8 cellular contexts compared by ENCODE assay signal in the genomic region with DNA sequence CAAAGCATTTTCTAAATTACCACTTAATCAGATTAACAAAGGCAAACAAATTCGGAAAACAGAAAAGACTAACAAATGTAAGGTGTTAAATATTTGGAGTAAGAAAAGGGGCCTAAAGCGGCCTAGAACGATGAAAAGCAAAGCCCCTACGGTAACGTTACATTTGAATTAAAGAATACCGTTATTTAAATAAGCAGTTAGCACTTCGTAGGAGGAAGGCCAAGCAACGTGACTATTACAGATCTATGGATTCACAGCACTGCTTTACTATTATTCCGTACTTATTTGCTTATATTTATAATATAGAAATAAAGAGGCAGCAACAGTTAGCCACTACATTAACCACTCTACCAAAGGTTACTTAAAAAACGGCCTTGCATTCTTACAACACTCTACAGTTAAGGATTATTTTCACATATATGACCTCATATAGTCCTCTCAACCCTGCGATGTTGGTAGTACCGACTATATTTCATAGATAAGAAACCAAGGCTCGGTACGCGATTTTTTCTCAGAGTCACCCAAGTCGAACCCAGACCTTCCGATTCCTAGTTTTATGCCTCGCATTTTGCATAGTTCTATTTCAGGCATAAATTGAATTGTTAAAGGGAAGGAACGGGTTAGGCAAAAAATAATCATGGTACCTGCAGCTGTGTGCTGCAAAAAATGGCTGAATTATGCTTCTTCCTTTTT. TPM values are rescaled to one million over a fixed set of nuclear protein-coding genes. Genes with fewer than 3 reads are reported as not detected.
DNase-seq lines count a peak whose midpoint lies in the region; ATAC-seq and TF ChIP-seq lines count a peak whose summit lies in the region.

No MANE protein-coding gene starts in this region.

- peaks cover 33% of the 10 kb centered on the region for H3K4me1 Mint-ChIP-seq in activated T-cell treated with anti-CD3 and anti-CD28 coated beads, Interleukin-2, amount 50 U/mL, for 24 hours (ENCODE audit: low read depth)

- H3K27me3 Mint-ChIP-seq in activated T-cell treated with anti-CD3 and anti-CD28 coated beads, Interleukin-2, amount 50 U/mL, for 24 hours: peaks cover 26% of the 10 kb centered on the region

- H3K9me3 ChIP-seq in OCI-LY7 (ENCODE audit: low read length) (no peaks in the 10 kb centered on the region), muscle layer of duodenum (ENCODE audit: control insufficient read depth in 1 of 2, low read length in 2 of 2) (no peaks in the 10 kb centered on the region)

- POLR2A ChIA-PET in OCI-LY7 (lab: Charles Lee): interaction anchor here (1.3 to 2.3 kb wide), 3 partner anchors 24 to 103 kb away, joined by 3 to 8 read pairs (median 4); partner anchors contain the start of gene EIF2S3

- H3K27me3 ChIP-seq in dorsolateral prefrontal cortex (peaks cover 0 to 32% (median 4%) of the 10 kb centered on the region in 45 donors), muscle layer of duodenum (ENCODE audit: low read depth, low read length) (no peaks in the 10 kb centered on the region)

- H3K4me3 ChIP-seq in OCI-LY7 (ENCODE audit: low read depth, low read length, poor library complexity, severe bottlenecking) (peak overlapping the region; percentile 94), dorsolateral prefrontal cortex (peak overlapping the region; percentile 48 to 85 (median 74)), muscle layer of duodenum (ENCODE audit: low read depth in 1 of 2, low read length in 2 of 2) (peak overlapping the region; percentile 73 to 86)

- peak overlapping the region; percentile 81 for H3K27ac Mint-ChIP-seq in activated T-cell treated with anti-CD3 and anti-CD28 coated beads, Interleukin-2, amount 50 U/mL, for 24 hours

- peaks cover 59% of the 10 kb centered on the region for H3K79me2 ChIP-seq in OCI-LY7 (ENCODE audit: insufficient read depth, low read depth, low read length)

- H3K9me3 Mint-ChIP-seq in activated T-cell treated with anti-CD3 and anti-CD28 coated beads, Interleukin-2, amount 50 U/mL, for 24 hours: no peaks in the 10 kb centered on the region

- no peaks in the 10 kb centered on the region for H3K9me2 ChIP-seq in OCI-LY7 (ENCODE audit: insufficient read depth, low read length)

- no peak overlapping the region for H2AFZ ChIP-seq in OCI-LY7 (ENCODE audit: low read length)

- no peak for TF ChIP-seq CTCF in OCI-LY7 (conservative IDR thresholded peaks at IDR 0.05; ENCODE audit: low read length)
- TF ChIP-seq CTCF in dorsolateral prefrontal cortex (IDR thresholded peaks at IDR 0.05 in 54 of 56, conservative IDR thresholded peaks at IDR 0.05 in 2 of 56; ENCODE audit: low read depth in 1 of 56, partially characterized antibody in 56 of 56): no peak

- BruUV-seq in OCI-LY7 (replicated peaks; lab: Mats Ljungman, UMichigan): TSS peak; percentile 74

- ATAC-seq in GM21515 (IDR thresholded peaks at IDR 0.05; ENCODE audit: unreplicated experiment): no peak

- peak overlapping the region; percentile 85 for H3K4me2 ChIP-seq in OCI-LY7 (ENCODE audit: low read length)

- no peak for DNase-seq in activated T-cell treated with anti-CD3 and anti-CD28 coated beads, Interleukin-2, amount 50 U/mL, for 24 hours
- DNase-seq in activated T-cell treated with anti-CD3 and anti-CD28 coated beads for 4 hours (no peak), OCI-LY7 (ENCODE audit: low spot score) (peak; percentile 42), dorsolateral prefrontal cortex (no peak), ecto neural progenitor cell (ENCODE audit: low spot score) (no peak), islet precursor cell (no peak)

- peaks cover 24% of the 10 kb centered on the region for H3K36me3 Mint-ChIP-seq in activated T-cell treated with anti-CD3 and anti-CD28 coated beads, Interleukin-2, amount 50 U/mL, for 24 hours (ENCODE audit: low read depth)

- H3K4me3 Mint-ChIP-seq in activated T-cell treated with anti-CD3 and anti-CD28 coated beads, Interleukin-2, amount 50 U/mL, for 24 hours: peak overlapping the region; percentile 81

- peaks cover 14% of the 10 kb centered on the region; the same call in 1 of the 2 replicates for H4K20me1 ChIP-seq in OCI-LY7 (ENCODE audit: insufficient read depth, low read length)

- H3K27ac ChIP-seq in OCI-LY7 (ENCODE audit: low read depth, low read length, poor library complexity, severe bottlenecking) (peak overlapping the region; percentile 78), dorsolateral prefrontal cortex (peak overlapping the region in 47 of 59 donors; percentile 21 to 95 (median 86)), muscle layer of duodenum (ENCODE audit: low read length) (peak overlapping the region; percentile 69)

- peaks cover 37% of the 10 kb centered on the region for H3K36me3 ChIP-seq in OCI-LY7 (ENCODE audit: insufficient read depth, low read length)
- peaks cover 0 to 3% of the 10 kb centered on the region in 2 donors for H3K36me3 ChIP-seq in muscle layer of duodenum (ENCODE audit: control insufficient read depth in 1 of 2, insufficient read depth in 2 of 2, low read length in 2 of 2)

- CTCF ChIA-PET in OCI-LY7 (lab: Charles Lee; ENCODE audit: unreplicated experiment): no interaction called here

- intact Hi-C loops in OCI-LY7 (cut with micrococcal nuclease; ENCODE audit: unreplicated experiment) (loop anchor here (10.0 kb wide), 1 partner anchor 131 kb away; no protein-coding TSS in a partner anchor), dorsolateral prefrontal cortex (cut with DNase I) (loop anchor here in 1 of 2 donors (10.0 kb wide), 1 partner anchor 119 kb away; the partner anchor contains the start of genes APOO and CXorf58)

- peaks cover 33% of the 10 kb centered on the region for H3K4me1 ChIP-seq in OCI-LY7 (ENCODE audit: insufficient read depth, low read length, poor library complexity, severe bottlenecking)
- H3K4me1 ChIP-seq in muscle layer of duodenum (ENCODE audit: control insufficient read depth in 1 of 2, insufficient read depth in 2 of 2, low read length in 2 of 2): peaks cover 0 to 11% of the 10 kb centered on the region in 2 donors

RNA-seq across cellular contexts. Expression of gene KLHL15, which starts 2.9 kb away (rescaled TPM):
- 10.8 and 13.4 TPM in 2 replicates for total RNA-seq in OCI-LY7 (2014; rRNA removed; shearing (Covaris generic))
- total RNA-seq in OCI-LY7 (2022): 13.8 and 16.6 TPM in 2 replicates
- total RNA-seq in dorsolateral prefrontal cortex: 10 to 100 TPM in 34 of 120 experiments, 1 to 10 TPM in 86; 6.7 to 15.1 (median 9.5) TPM

RNA-seq across cellular contexts. Expression of gene EIF2S3, which starts 30.6 kb away (rescaled TPM):
- 231 and 243 TPM in 2 replicates for total RNA-seq in OCI-LY7 (2014; rRNA removed; shearing (Covaris generic))
- total RNA-seq in OCI-LY7 (2022) (405 and 440 TPM in 2 replicates), dorsolateral prefrontal cortex (100 to 1,000 TPM in 27 of 120 experiments, 10 to 100 TPM in 93; 71.5 to 135 (median 93.3) TPM)
